1 cellular context compared by ENCODE assay signal in the genomic region with DNA sequence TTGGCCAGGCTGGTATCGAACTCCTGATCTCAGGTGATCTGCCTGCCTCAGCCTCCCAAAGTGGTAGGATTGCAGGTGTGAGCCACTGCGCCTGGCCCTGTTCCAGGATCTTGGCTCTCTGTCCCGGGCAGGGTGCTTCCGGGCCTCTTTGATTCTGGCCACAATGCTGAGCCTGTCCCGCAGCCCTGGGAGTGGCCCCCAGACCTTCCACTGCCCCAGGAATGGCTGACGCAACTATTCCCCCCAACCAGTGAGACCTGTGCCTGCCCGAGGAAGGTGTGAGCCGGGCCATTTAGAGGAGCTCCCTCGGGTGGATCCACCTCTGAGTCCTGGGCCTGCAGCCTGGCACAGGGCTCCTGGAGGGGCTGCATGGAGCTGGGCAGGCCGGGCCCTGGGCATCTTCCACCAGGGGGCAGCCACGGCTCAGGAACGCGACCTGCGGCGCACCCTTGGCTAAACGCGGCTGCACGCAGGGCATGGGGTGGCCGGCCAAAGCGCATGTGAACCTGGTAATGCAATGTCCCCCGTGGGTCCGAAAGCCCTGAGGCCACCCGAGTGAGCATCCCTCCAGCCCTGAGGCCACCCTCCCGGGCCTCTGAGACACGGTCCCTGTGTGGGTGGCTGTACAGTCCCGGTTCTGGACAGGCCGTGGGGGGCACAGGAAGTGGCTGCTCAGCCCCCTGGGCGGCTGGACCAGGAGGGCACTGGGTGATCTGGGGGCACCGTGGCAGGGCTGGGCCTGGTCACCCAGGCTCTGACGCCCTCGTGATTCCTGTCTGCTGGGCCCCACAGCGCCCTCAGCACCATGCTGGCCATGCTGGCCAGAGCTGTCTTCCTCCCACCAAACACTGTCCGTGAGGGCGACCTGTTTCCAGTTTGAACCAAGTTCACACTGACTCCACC.
TF ChIP-seq lines count a peak whose summit lies in the region.

No MANE protein-coding gene starts in this region.

TF ChIP-seq in K562, 482 proteins besides CTCF, POLR2A, EP300 and RAD21 (continued from another document and continues in another):
- TF ChIP-seq ZNF583 (CRISPR knock-in tag; IDR thresholded peaks at IDR 0.05) (no peak), SMAD4 (CRISPR knock-in tag; conservative IDR thresholded peaks at IDR 0.05) (no peak), ZNF184 (CRISPR knock-in tag; IDR thresholded peaks at IDR 0.05) (no peak), ZNF175 (CRISPR knock-in tag; IDR thresholded peaks at IDR 0.05; ENCODE audit: low read depth) (no peak), SMC3 (conservative IDR thresholded peaks at IDR 0.05; ENCODE audit: insufficient read depth, low read depth, low read length) (peak; percentile 86), MCM3 (IDR thresholded peaks at IDR 0.05) (no peak), KDM2B (CRISPR knock-in tag; IDR thresholded peaks at IDR 0.05) (no peak), DPF2 (IDR thresholded peaks at IDR 0.05) (no peak), EGR1 (conservative IDR thresholded peaks at IDR 0.05) (no peak), RBM17 (IDR thresholded peaks at IDR 0.05; ENCODE audit: borderline replicate concordance, low read depth, low read length) (no peak), PML (IDR thresholded peaks at IDR 0.05; ENCODE audit: low read length) (no peak), RBM15 (IDR thresholded peaks at IDR 0.05; ENCODE audit: insufficient read depth, low read length) (no peak), SP1 (CRISPR knock-in tag; IDR thresholded peaks at IDR 0.05) (no peak), ZNF75A (CRISPR knock-in tag; IDR thresholded peaks at IDR 0.05) (no peak), ARID1B (IDR thresholded peaks at IDR 0.05) (no peak), ZNF217 (CRISPR knock-in tag; IDR thresholded peaks at IDR 0.05) (no peak), ZBTB17 (CRISPR knock-in tag; IDR thresholded peaks at IDR 0.05) (no peak), KLF16 (IDR thresholded peaks at IDR 0.05) (0 out of 2 replicates have a peak, but pooled peaks have one; percentile 21), JUND (IDR thresholded peaks at IDR 0.05; ENCODE audit: borderline replicate concordance, low read depth, low read length) (no peak), JUND (tag; IDR thresholded peaks at IDR 0.05; ENCODE audit: borderline replicate concordance, low read depth, low read length) (no peak), FOSL1 (tag; conservative IDR thresholded peaks at IDR 0.05) (no peak), EHMT2 (IDR thresholded peaks at IDR 0.05) (no peak), MAFG (tag; conservative IDR thresholded peaks at IDR 0.05) (no peak)
- TF ChIP-seq, protein P1, sequence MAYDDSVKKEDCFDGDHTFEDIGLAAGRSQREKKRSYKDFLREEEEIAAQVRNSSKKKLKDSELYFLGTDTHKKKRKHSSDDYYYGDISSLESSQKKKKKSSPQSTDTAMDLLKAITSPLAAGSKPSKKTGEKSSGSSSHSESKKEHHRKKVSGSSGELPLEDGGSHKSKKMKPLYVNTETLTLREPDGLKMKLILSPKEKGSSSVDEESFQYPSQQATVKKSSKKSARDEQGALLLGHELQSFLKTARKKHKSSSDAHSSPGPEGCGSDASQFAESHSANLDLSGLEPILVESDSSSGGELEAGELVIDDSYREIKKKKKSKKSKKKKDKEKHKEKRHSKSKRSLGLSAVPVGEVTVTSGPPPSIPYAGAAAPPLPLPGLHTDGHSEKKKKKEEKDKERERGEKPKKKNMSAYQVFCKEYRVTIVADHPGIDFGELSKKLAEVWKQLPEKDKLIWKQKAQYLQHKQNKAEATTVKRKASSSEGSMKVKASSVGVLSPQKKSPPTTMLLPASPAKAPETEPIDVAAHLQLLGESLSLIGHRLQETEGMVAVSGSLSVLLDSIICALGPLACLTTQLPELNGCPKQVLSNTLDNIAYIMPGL (CRISPR knock-in tag; IDR thresholded peaks at IDR 0.05) = no peak
- TF ChIP-seq, protein P2, sequence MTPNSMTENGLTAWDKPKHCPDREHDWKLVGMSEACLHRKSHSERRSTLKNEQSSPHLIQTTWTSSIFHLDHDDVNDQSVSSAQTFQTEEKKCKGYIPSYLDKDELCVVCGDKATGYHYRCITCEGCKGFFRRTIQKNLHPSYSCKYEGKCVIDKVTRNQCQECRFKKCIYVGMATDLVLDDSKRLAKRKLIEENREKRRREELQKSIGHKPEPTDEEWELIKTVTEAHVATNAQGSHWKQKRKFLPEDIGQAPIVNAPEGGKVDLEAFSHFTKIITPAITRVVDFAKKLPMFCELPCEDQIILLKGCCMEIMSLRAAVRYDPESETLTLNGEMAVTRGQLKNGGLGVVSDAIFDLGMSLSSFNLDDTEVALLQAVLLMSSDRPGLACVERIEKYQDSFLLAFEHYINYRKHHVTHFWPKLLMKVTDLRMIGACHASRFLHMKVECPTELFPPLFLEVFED (CRISPR knock-in tag; conservative IDR thresholded peaks at IDR 0.05) = no peak
- TF ChIP-seq, protein P3, sequence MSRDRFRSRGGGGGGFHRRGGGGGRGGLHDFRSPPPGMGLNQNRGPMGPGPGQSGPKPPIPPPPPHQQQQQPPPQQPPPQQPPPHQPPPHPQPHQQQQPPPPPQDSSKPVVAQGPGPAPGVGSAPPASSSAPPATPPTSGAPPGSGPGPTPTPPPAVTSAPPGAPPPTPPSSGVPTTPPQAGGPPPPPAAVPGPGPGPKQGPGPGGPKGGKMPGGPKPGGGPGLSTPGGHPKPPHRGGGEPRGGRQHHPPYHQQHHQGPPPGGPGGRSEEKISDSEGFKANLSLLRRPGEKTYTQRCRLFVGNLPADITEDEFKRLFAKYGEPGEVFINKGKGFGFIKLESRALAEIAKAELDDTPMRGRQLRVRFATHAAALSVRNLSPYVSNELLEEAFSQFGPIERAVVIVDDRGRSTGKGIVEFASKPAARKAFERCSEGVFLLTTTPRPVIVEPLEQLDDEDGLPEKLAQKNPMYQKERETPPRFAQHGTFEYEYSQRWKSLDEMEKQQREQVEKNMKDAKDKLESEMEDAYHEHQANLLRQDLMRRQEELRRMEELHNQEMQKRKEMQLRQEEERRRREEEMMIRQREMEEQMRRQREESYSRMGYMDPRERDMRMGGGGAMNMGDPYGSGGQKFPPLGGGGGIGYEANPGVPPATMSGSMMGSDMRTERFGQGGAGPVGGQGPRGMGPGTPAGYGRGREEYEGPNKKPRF (IDR thresholded peaks at IDR 0.05; ENCODE audit: low read depth, low read length) = no peak
- TF ChIP-seq, protein P4, sequence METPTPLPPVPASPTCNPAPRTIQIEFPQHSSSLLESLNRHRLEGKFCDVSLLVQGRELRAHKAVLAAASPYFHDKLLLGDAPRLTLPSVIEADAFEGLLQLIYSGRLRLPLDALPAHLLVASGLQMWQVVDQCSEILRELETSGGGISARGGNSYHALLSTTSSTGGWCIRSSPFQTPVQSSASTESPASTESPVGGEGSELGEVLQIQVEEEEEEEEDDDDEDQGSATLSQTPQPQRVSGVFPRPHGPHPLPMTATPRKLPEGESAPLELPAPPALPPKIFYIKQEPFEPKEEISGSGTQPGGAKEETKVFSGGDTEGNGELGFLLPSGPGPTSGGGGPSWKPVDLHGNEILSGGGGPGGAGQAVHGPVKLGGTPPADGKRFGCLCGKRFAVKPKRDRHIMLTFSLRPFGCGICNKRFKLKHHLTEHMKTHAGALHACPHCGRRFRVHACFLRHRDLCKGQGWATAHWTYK (CRISPR knock-in tag; IDR thresholded peaks at IDR 0.05) = no peak
- TF ChIP-seq, protein P5, sequence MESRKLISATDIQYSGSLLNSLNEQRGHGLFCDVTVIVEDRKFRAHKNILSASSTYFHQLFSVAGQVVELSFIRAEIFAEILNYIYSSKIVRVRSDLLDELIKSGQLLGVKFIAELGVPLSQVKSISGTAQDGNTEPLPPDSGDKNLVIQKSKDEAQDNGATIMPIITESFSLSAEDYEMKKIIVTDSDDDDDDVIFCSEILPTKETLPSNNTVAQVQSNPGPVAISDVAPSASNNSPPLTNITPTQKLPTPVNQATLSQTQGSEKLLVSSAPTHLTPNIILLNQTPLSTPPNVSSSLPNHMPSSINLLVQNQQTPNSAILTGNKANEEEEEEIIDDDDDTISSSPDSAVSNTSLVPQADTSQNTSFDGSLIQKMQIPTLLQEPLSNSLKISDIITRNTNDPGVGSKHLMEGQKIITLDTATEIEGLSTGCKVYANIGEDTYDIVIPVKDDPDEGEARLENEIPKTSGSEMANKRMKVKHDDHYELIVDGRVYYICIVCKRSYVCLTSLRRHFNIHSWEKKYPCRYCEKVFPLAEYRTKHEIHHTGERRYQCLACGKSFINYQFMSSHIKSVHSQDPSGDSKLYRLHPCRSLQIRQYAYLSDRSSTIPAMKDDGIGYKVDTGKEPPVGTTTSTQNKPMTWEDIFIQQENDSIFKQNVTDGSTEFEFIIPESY (CRISPR knock-in tag; IDR thresholded peaks at IDR 0.05) = peak; percentile 74
- TF ChIP-seq, protein P6, sequence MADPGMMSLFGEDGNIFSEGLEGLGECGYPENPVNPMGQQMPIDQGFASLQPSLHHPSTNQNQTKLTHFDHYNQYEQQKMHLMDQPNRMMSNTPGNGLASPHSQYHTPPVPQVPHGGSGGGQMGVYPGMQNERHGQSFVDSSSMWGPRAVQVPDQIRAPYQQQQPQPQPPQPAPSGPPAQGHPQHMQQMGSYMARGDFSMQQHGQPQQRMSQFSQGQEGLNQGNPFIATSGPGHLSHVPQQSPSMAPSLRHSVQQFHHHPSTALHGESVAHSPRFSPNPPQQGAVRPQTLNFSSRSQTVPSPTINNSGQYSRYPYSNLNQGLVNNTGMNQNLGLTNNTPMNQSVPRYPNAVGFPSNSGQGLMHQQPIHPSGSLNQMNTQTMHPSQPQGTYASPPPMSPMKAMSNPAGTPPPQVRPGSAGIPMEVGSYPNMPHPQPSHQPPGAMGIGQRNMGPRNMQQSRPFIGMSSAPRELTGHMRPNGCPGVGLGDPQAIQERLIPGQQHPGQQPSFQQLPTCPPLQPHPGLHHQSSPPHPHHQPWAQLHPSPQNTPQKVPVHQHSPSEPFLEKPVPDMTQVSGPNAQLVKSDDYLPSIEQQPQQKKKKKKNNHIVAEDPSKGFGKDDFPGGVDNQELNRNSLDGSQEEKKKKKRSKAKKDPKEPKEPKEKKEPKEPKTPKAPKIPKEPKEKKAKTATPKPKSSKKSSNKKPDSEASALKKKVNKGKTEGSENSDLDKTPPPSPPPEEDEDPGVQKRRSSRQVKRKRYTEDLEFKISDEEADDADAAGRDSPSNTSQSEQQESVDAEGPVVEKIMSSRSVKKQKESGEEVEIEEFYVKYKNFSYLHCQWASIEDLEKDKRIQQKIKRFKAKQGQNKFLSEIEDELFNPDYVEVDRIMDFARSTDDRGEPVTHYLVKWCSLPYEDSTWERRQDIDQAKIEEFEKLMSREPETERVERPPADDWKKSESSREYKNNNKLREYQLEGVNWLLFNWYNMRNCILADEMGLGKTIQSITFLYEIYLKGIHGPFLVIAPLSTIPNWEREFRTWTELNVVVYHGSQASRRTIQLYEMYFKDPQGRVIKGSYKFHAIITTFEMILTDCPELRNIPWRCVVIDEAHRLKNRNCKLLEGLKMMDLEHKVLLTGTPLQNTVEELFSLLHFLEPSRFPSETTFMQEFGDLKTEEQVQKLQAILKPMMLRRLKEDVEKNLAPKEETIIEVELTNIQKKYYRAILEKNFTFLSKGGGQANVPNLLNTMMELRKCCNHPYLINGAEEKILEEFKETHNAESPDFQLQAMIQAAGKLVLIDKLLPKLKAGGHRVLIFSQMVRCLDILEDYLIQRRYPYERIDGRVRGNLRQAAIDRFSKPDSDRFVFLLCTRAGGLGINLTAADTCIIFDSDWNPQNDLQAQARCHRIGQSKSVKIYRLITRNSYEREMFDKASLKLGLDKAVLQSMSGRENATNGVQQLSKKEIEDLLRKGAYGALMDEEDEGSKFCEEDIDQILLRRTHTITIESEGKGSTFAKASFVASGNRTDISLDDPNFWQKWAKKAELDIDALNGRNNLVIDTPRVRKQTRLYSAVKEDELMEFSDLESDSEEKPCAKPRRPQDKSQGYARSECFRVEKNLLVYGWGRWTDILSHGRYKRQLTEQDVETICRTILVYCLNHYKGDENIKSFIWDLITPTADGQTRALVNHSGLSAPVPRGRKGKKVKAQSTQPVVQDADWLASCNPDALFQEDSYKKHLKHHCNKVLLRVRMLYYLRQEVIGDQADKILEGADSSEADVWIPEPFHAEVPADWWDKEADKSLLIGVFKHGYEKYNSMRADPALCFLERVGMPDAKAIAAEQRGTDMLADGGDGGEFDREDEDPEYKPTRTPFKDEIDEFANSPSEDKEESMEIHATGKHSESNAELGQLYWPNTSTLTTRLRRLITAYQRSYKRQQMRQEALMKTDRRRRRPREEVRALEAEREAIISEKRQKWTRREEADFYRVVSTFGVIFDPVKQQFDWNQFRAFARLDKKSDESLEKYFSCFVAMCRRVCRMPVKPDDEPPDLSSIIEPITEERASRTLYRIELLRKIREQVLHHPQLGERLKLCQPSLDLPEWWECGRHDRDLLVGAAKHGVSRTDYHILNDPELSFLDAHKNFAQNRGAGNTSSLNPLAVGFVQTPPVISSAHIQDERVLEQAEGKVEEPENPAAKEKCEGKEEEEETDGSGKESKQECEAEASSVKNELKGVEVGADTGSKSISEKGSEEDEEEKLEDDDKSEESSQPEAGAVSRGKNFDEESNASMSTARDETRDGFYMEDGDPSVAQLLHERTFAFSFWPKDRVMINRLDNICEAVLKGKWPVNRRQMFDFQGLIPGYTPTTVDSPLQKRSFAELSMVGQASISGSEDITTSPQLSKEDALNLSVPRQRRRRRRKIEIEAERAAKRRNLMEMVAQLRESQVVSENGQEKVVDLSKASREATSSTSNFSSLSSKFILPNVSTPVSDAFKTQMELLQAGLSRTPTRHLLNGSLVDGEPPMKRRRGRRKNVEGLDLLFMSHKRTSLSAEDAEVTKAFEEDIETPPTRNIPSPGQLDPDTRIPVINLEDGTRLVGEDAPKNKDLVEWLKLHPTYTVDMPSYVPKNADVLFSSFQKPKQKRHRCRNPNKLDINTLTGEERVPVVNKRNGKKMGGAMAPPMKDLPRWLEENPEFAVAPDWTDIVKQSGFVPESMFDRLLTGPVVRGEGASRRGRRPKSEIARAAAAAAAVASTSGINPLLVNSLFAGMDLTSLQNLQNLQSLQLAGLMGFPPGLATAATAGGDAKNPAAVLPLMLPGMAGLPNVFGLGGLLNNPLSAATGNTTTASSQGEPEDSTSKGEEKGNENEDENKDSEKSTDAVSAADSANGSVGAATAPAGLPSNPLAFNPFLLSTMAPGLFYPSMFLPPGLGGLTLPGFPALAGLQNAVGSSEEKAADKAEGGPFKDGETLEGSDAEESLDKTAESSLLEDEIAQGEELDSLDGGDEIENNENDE (IDR thresholded peaks at IDR 0.05; ENCODE audit: low read depth, low read length) = no peak
- TF ChIP-seq, protein P7, sequence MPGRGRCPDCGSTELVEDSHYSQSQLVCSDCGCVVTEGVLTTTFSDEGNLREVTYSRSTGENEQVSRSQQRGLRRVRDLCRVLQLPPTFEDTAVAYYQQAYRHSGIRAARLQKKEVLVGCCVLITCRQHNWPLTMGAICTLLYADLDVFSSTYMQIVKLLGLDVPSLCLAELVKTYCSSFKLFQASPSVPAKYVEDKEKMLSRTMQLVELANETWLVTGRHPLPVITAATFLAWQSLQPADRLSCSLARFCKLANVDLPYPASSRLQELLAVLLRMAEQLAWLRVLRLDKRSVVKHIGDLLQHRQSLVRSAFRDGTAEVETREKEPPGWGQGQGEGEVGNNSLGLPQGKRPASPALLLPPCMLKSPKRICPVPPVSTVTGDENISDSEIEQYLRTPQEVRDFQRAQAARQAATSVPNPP (IDR thresholded peaks at IDR 0.05; ENCODE audit: borderline replicate concordance, insufficient read depth, insufficient read length) = no peak
- TF ChIP-seq, protein P8, sequence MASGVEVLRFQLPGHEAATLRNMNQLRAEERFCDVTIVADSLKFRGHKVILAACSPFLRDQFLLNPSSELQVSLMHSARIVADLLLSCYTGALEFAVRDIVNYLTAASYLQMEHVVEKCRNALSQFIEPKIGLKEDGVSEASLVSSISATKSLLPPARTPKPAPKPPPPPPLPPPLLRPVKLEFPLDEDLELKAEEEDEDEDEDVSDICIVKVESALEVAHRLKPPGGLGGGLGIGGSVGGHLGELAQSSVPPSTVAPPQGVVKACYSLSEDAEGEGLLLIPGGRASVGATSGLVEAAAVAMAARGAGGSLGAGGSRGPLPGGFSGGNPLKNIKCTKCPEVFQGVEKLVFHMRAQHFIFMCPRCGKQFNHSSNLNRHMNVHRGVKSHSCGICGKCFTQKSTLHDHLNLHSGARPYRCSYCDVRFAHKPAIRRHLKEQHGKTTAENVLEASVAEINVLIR (CRISPR knock-in tag; IDR thresholded peaks at IDR 0.05) = no peak
